ENCODE assay signal across 13 cellular contexts in genomic region chr15:27679621-27680521, GRCh38.
DNase-seq lines count a peak whose midpoint lies in the region; ATAC-seq, FAIRE-seq and TF ChIP-seq lines count a peak whose summit lies in the region.
"Had no signal": no experiment of that assay in that cellular context is flagged by ENCODE, and none has a peak within 500 bp of the region (broad histone marks: within the 10 kb centered on the region; RNA-seq: fewer than 3 reads in every experiment).

No MANE protein-coding gene starts in this region.

- WGBS in K562 (ENCODE audit: insufficient coverage, low coverage, missing lambda C conversion rate), result 6% methylated on average over 19 of the region's 20 CpGs
- no CpG with 5 or more reads among the region's 20 CpGs for WGBS in neuronal stem cell (ENCODE audit: extremely low coverage in 2 of 2, insufficient read length in 2 of 2, insufficient replicate concordance in 1 of 2), 2 donors

- no peaks in the 10 kb centered on the region for H3K9me1 ChIP-seq in K562 (ENCODE audit: control insufficient read depth, insufficient read depth, low read length)

- no peak for TF ChIP-seq POLR2A in K562 (conservative IDR thresholded peaks at IDR 0.05)

- no peak overlapping the region for H3K18ac ChIP-seq in neuronal stem cell (ENCODE audit: low read length)

- H3K23ac ChIP-seq in neuronal stem cell (ENCODE audit: low read depth, low read length, poor library complexity), result no peak overlapping the region

- intact Hi-C loops in K562 (cut with micrococcal nuclease), result no loop called here
- intact Hi-C loops in mucosa of descending colon (cut with DNase I, micrococcal nuclease), result no loop called here

- BruUV-seq in K562 (replicated peaks; lab: Mats Ljungman, UMichigan), result no TSS peak

- H3K4me1 ChIP-seq in K562 (replicated peaks in 1 of 2; ENCODE audit: control insufficient read depth in 2 of 2, insufficient read depth in 2 of 2, low read length in 2 of 2), result no peaks in the 10 kb centered on the region
- H3K4me1 ChIP-seq in neuronal stem cell (ENCODE audit: control insufficient read depth in 2 of 2, insufficient read depth in 1 of 2, low read depth in 1 of 2, low read length in 2 of 2), result peaks cover 0 to 25% of the 10 kb centered on the region in 2 donors
- H3K4me1 ChIP-seq in mucosa of descending colon (ENCODE audit: low read depth), result no peaks in the 10 kb centered on the region
- H3K4me1 ChIP-seq: right atrium auricular region had no signal

- no peak overlapping the region for H2BK15ac ChIP-seq in neuronal stem cell (ENCODE audit: low read length)

- H4K91ac ChIP-seq in neuronal stem cell (ENCODE audit: low read depth, low read length, poor library complexity), result no peak overlapping the region

- peak; percentile 61 for DNase-seq in H7
- DNase-seq in NCI-H2171 treated with DMSO at 0.1 percent for 48 hours (lab: John Stamatoyannopoulos, UW), result peak; percentile 41
- no peak for DNase-seq in K562 (ENCODE audit: extremely low read depth in 1 of 4, low spot score in 3 of 4)
- DNase-seq in neuronal stem cell (ENCODE audit: low spot score), result no peak
- DNase-seq in mucosa of descending colon, result no peak
- no peak for DNase-seq in urothelium cell line (ENCODE audit: low spot score)
- no peak for DNase-seq in HT-29 (ENCODE audit: low spot score)
- DNase-seq: activated CD4-positive, CD25-positive, alpha-beta regulatory T cell treated with anti-CD3 and anti-CD28 coated beads, Interleukin-2, amount 50 U/mL, for 72 hours; CD4-positive, alpha-beta T cell had no signal

- FAIRE-seq in K562 (lab: Jason Lieb, UNC) (no peak), urothelium cell line (lab: Jason Lieb, UNC) (no peak)
- FAIRE-seq: endometrium had no signal

- POLR2A ChIA-PET in K562 (lab: Yijun Ruan, JAX), result interaction anchor here (0.6 kb wide), 1 partner anchor 1040 kb away, joined by 3 read pairs; no protein-coding TSS in a partner anchor

- H4K20me1 ChIP-seq in K562 (replicated peaks; ENCODE audit: control insufficient read depth, insufficient read depth, low read length), result no peaks in the 10 kb centered on the region; the same call in 1 of the 2 replicates

- no peak overlapping the region for H2BK5ac ChIP-seq in neuronal stem cell (ENCODE audit: low read length)

- no peak overlapping the region for H4K8ac ChIP-seq in neuronal stem cell (ENCODE audit: low read depth, low read length)

- H3K14ac ChIP-seq in neuronal stem cell (ENCODE audit: low read length), result no peak overlapping the region

- H3K79me2 ChIP-seq in K562 (ENCODE audit: control insufficient read depth, insufficient read depth, low read length), result no peaks in the 10 kb centered on the region

- no peak overlapping the region for H3K4ac ChIP-seq in neuronal stem cell (ENCODE audit: low read length)

- no peak for TF ChIP-seq EP300 in K562 (IDR thresholded peaks at IDR 0.05; ENCODE audit: low read length)

- H2BK12ac ChIP-seq in neuronal stem cell (ENCODE audit: low read length), result peak overlapping the region; percentile 18

- CTCF ChIA-PET in K562 (lab: Yijun Ruan, JAX; ENCODE audit: low intra/inter-chr PET ratio), result no interaction called here

- H3K27me3 ChIP-seq in H7 (ENCODE audit: control insufficient read depth, insufficient read depth, low read length), result no peaks in the 10 kb centered on the region
- peaks cover 8 to 22% of the 10 kb centered on the region in 2 experiments; a peak in 4 of 5 replicates for H3K27me3 ChIP-seq in K562 (ENCODE audit: control insufficient read depth in 2 of 2, insufficient read depth in 2 of 2, low read length in 2 of 2)
- peaks cover 0 to 32% (median 0%) of the 10 kb centered on the region in 3 experiments for H3K27me3 ChIP-seq in neuronal stem cell (ENCODE audit: control insufficient read depth in 3 of 3, insufficient read depth in 3 of 3, low read depth in 1 of 3, low read length in 3 of 3)
- H3K27me3 ChIP-seq: right atrium auricular region had no signal

- ATAC-seq in K562, result peak; percentile 37; the same call in 1 of the 3 replicates
- no peak for ATAC-seq in mucosa of descending colon
- ATAC-seq in HG02610 (IDR thresholded peaks at IDR 0.05; ENCODE audit: unreplicated experiment), result no peak

- H2AK5ac ChIP-seq in neuronal stem cell (ENCODE audit: low read depth, low read length), result no peak overlapping the region

- in situ Hi-C loops in K562 (cut with MboI), result no loop called here

- TF ChIP-seq CTCF in K562 (IDR thresholded peaks at IDR 0.05 in 2 of 3, conservative IDR thresholded peaks at IDR 0.05 in 1 of 3; ENCODE audit: insufficient read depth in 2 of 3, low read depth in 1 of 3, low read length in 3 of 3) (no peak), mucosa of descending colon (IDR thresholded peaks at IDR 0.05) (no peak)

- H3K4me3 ChIP-seq in H7 (ENCODE audit: insufficient read depth, low read depth, low read length) (no peak overlapping the region), K562 (no peak overlapping the region), neuronal stem cell (ENCODE audit: low read length in 2 of 2) (no peak overlapping the region), mucosa of descending colon (no peak overlapping the region)
- H3K4me3 ChIP-seq: right atrium auricular region, SK-N-MC had no signal

- H2AFZ ChIP-seq in K562 (ENCODE audit: low read depth, low read length) (no peak overlapping the region), neuronal stem cell (ENCODE audit: low read length) (peak overlapping the region; percentile 50)

- H3K4me2 ChIP-seq in K562 (ENCODE audit: insufficient read depth, low read length) (no peak overlapping the region), neuronal stem cell (ENCODE audit: insufficient read depth, low read length, poor library complexity, severe bottlenecking) (peak overlapping the region; percentile 37)

- H3K9me3 ChIP-seq in K562 (replicated peaks; ENCODE audit: control insufficient read depth, insufficient read depth, low read depth, low read length), result no peaks in the 10 kb centered on the region
- H3K9me3 ChIP-seq in neuronal stem cell (replicated peaks in 1 of 2; ENCODE audit: control insufficient read depth in 2 of 2, insufficient read depth in 1 of 2, low read depth in 1 of 2, low read length in 2 of 2), result no peaks in the 10 kb centered on the region
- H3K9me3 ChIP-seq in mucosa of descending colon, result peaks cover 52% of the 10 kb centered on the region
- H3K9me3 ChIP-seq: right atrium auricular region had no signal

- H3K36me3 ChIP-seq in H7 (replicated peaks; ENCODE audit: control insufficient read depth, insufficient read depth, low read length) (no peaks in the 10 kb centered on the region), K562 (ENCODE audit: control insufficient read depth, insufficient read depth, low read length) (no peaks in the 10 kb centered on the region), neuronal stem cell (replicated peaks in 1 of 2; ENCODE audit: control insufficient read depth in 2 of 2, insufficient read depth in 2 of 2, low read length in 2 of 2) (no peaks in the 10 kb centered on the region), mucosa of descending colon (ENCODE audit: low read depth) (no peaks in the 10 kb centered on the region)
- H3K36me3 ChIP-seq: right atrium auricular region had no signal

- H3K27ac ChIP-seq in K562 (ENCODE audit: extremely low read depth, low read depth, low read length) (no peak overlapping the region), neuronal stem cell (replicated peaks; ENCODE audit: low read length) (no peak overlapping the region)
- H3K27ac ChIP-seq: right atrium auricular region, SK-N-MC had no signal

- H2BK120ac ChIP-seq in neuronal stem cell (ENCODE audit: low read depth, low read length), result no peak overlapping the region

- H3K9ac ChIP-seq in K562 (ENCODE audit: insufficient read depth in 1 of 2, low read depth in 2 of 2, low read length in 2 of 2) (no peak overlapping the region), neuronal stem cell (ENCODE audit: low read depth, low read length, poor library complexity) (no peak overlapping the region)

- TF ChIP-seq RAD21 in K562 (CRISPR knock-in tag; conservative IDR thresholded peaks at IDR 0.05 in 1 of 2, IDR thresholded peaks at IDR 0.05 in 1 of 2), result no peak

- no peaks in the 10 kb centered on the region for H3K79me1 ChIP-seq in neuronal stem cell (ENCODE audit: low read depth, low read length)

TF ChIP-seq in K562, 482 proteins besides CTCF, POLR2A, EP300 and RAD21:
- TF ChIP-seq LARP7 (IDR thresholded peaks at IDR 0.05) (no peak), NR4A1 (CRISPR knock-in tag; IDR thresholded peaks at IDR 0.05) (no peak), NR4A1 (tag; IDR thresholded peaks at IDR 0.05) (no peak), ZC3H11A (IDR thresholded peaks at IDR 0.05; ENCODE audit: low read depth, low read length) (no peak), ZBTB34 (CRISPR knock-in tag; IDR thresholded peaks at IDR 0.05) (no peak), ESRRA (IDR thresholded peaks at IDR 0.05; ENCODE audit: borderline replicate concordance, low read depth) (no peak), ZC3H8 (IDR thresholded peaks at IDR 0.05) (no peak), DACH1 (IDR thresholded peaks at IDR 0.05; ENCODE audit: partially characterized antibody) (no peak), GTF2A2 (tag; IDR thresholded peaks at IDR 0.05) (no peak), KDM2B (CRISPR knock-in tag; IDR thresholded peaks at IDR 0.05) (no peak), YBX1 (IDR thresholded peaks at IDR 0.05) (no peak)

Comparison
In these comparisons a context has a peak if more than half of its experiments do, and no peak if none do; other contexts are left out.
1. DNase-seq: peak in H7 (single experiment) and NCI-H2171 treated with DMSO at 0.1 percent for 48 hours (single experiment); none in K562 (0 of 4), neuronal stem cell (single experiment), mucosa of descending colon (0 of 3), urothelium cell line (single experiment) and HT-29 (single experiment).